ENCODE assay signal across 27 cellular contexts in the genomic region with DNA sequence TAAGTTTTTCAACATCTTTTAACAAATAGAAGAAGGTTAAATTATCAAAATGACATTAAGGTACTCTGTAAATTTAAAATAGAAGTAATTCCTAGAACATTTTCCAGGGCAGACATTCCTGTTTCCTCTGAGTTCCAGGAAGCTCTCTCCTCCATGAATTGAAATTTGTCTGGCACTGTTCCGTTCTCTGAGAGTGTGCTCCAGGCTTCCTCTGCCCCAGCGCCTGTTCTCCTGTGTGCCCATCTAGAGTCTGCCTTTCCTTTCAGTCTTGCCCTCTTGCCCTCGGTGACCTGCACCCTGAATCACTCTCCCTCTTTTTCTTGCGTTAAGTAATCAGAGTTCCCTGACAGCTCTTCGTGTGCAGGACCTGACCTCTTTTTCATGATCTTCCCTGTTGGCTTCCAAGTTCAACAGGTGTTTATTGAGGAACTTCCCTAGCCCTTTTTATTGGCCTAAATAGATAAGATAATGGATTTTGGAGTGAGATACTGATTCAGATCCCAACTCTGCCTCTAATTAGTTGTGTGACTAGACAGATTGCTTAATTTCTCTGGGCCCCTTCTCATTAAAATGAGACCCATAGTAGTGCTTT.
"Had no signal": no experiment of that assay in that cellular context is flagged by ENCODE, and none has a peak within 500 bp of the region (broad histone marks: within the 10 kb centered on the region; RNA-seq: fewer than 3 reads in every experiment).

No MANE protein-coding gene starts in this region.

- H3K9me3 ChIP-seq: esophagus muscularis mucosa, sigmoid colon, thyroid gland, upper lobe of right lung had no signal

- H3K4me3 ChIP-seq: esophagus muscularis mucosa, sigmoid colon, thyroid gland, upper lobe of right lung had no signal

- H3K27me3 Mint-ChIP-seq: activated CD4-positive, alpha-beta memory T cell treated with anti-CD3 and anti-CD28 coated beads for 36 hours; activated CD4-positive, alpha-beta T cell treated with anti-CD3 and anti-CD28 coated beads, Interleukin-2, amount 10 ng/mL, durations not matched to agents 24 days and 14 days; naive thymus-derived CD8-positive, alpha-beta T cell; stimulated activated memory B cell treated with anti-CD40 and anti-IgM and Interleukin-4, amounts not matched to agents 10 μg/mL and 1 μg/mL and 100 μg/mL, for 72 hours; stimulated activated naive CD8-positive, alpha-beta T cell treated with anti-CD3 and anti-CD28 coated beads, Interleukin-15, amount 100 ng/mL, for 72 hours had no signal

- H3K4me1 ChIP-seq: foreskin keratinocyte, sigmoid colon, thyroid gland, upper lobe of right lung had no signal

- H3K4me1 Mint-ChIP-seq: stimulated activated memory B cell treated with anti-CD40 and anti-IgM and Interleukin-4, amounts not matched to agents 10 μg/mL and 1 μg/mL and 100 μg/mL, for 72 hours had no signal

- H3K27me3 ChIP-seq: brain microvascular endothelial cell, esophagus muscularis mucosa, foreskin keratinocyte, sigmoid colon, thyroid gland, upper lobe of right lung had no signal

- H3K4me3 Mint-ChIP-seq: activated CD4-positive, alpha-beta memory T cell treated with anti-CD3 and anti-CD28 coated beads for 36 hours; activated CD4-positive, alpha-beta T cell treated with anti-CD3 and anti-CD28 coated beads, Interleukin-2, amount 10 ng/mL, durations not matched to agents 24 days and 14 days; activated T-helper 1 cell treated with anti-CD3 and anti-CD28 coated beads, Interleukin-12 subunit alpha, Interleukin-12 subunit beta, Interleukin-2, Interleukin-4 antibody, amounts not matched to agents 30 ng/mL and 10 ng/mL and 1 ng/mL, durations not matched to agents 14 hours and 24 hours and 36 hours; endodermal cell; naive thymus-derived CD8-positive, alpha-beta T cell; stimulated activated memory B cell treated with anti-CD40 and anti-IgM and Interleukin-4, amounts not matched to agents 10 μg/mL and 1 μg/mL and 100 μg/mL, for 72 hours; stimulated activated naive CD8-positive, alpha-beta T cell treated with anti-CD3 and anti-CD28 coated beads, Interleukin-15, amount 100 ng/mL, for 72 hours; T-helper 1 cell treated with Interleukin-12 subunit alpha and Interleukin-12 subunit beta and Interleukin-4 antibody, amounts not matched to agents 30 μg/mL and 1 μg/mL, for 36 hours had no signal

- H3K9me3 Mint-ChIP-seq: activated CD4-positive, alpha-beta memory T cell treated with anti-CD3 and anti-CD28 coated beads for 36 hours; activated CD4-positive, alpha-beta T cell treated with anti-CD3 and anti-CD28 coated beads, Interleukin-2, amount 10 ng/mL, durations not matched to agents 24 days and 14 days; activated T-helper 1 cell treated with anti-CD3 and anti-CD28 coated beads, Interleukin-12 subunit alpha, Interleukin-12 subunit beta, Interleukin-2, Interleukin-4 antibody, amounts not matched to agents 30 ng/mL and 10 ng/mL and 1 ng/mL, durations not matched to agents 14 hours and 24 hours and 36 hours; endodermal cell; naive thymus-derived CD8-positive, alpha-beta T cell; stimulated activated memory B cell treated with anti-CD40 and anti-IgM and Interleukin-4, amounts not matched to agents 10 μg/mL and 1 μg/mL and 100 μg/mL, for 72 hours; stimulated activated naive CD8-positive, alpha-beta T cell treated with anti-CD3 and anti-CD28 coated beads, Interleukin-15, amount 100 ng/mL, for 72 hours; T-helper 1 cell treated with Interleukin-12 subunit alpha and Interleukin-12 subunit beta and Interleukin-4 antibody, amounts not matched to agents 30 μg/mL and 1 μg/mL, for 36 hours had no signal

- H3K27ac ChIP-seq: brain microvascular endothelial cell, esophagus muscularis mucosa, foreskin keratinocyte, sigmoid colon, thyroid gland, upper lobe of right lung, VCaP had no signal

- DNase-seq: activated CD4-positive, alpha-beta memory T cell treated with anti-CD3 and anti-CD28 coated beads for 36 hours; activated CD4-positive, alpha-beta T cell treated with anti-CD3 and anti-CD28 coated beads, Interleukin-2, amount 10 ng/mL, durations not matched to agents 24 days and 14 days; activated CD8-positive, alpha-beta memory T cell treated with anti-CD3 and anti-CD28 coated beads, Interleukin-2, amount 50 U/mL, for 4 hours; activated gamma-delta T cell treated with Interleukin-2 at 50 U/mL for 16 hours; activated naive CD4-positive, alpha-beta T cell treated with anti-CD3 and anti-CD28 coated beads, Interleukin-2, amount 50 U/mL, for 16 hours; activated T-cell treated with anti-CD3 and anti-CD28 coated beads, Interleukin-2, amount 50 U/mL, for 1 hour; amniotic stem cell; brain microvascular endothelial cell; cortex of kidney; endodermal cell; foreskin keratinocyte; naive thymus-derived CD8-positive, alpha-beta T cell; posterior cingulate gyrus; sigmoid colon; small intestine; stimulated activated CD4-positive, alpha-beta T cell treated with anti-CD3 and anti-CD28 coated beads, Interleukin-4, amount 100 ng/mL, for 24 hours; stimulated activated naive CD8-positive, alpha-beta T cell treated with anti-CD3 and anti-CD28 coated beads, Interleukin-15, amount 100 ng/mL, for 72 hours; substantia nigra; SW 1271; T-helper 9 cell; thyroid gland; upper lobe of right lung had no signal

- H3K27ac Mint-ChIP-seq: activated CD4-positive, alpha-beta memory T cell treated with anti-CD3 and anti-CD28 coated beads for 36 hours; activated CD4-positive, alpha-beta T cell treated with anti-CD3 and anti-CD28 coated beads, Interleukin-2, amount 10 ng/mL, durations not matched to agents 24 days and 14 days; activated T-helper 1 cell treated with anti-CD3 and anti-CD28 coated beads, Interleukin-12 subunit alpha, Interleukin-12 subunit beta, Interleukin-2, Interleukin-4 antibody, amounts not matched to agents 30 ng/mL and 10 ng/mL and 1 ng/mL, durations not matched to agents 14 hours and 24 hours and 36 hours; endodermal cell; stimulated activated memory B cell treated with anti-CD40 and anti-IgM and Interleukin-4, amounts not matched to agents 10 μg/mL and 1 μg/mL and 100 μg/mL, for 72 hours; T-helper 1 cell treated with Interleukin-12 subunit alpha and Interleukin-12 subunit beta and Interleukin-4 antibody, amounts not matched to agents 30 μg/mL and 1 μg/mL, for 36 hours had no signal

- ATAC-seq: foreskin keratinocyte; naive thymus-derived CD8-positive, alpha-beta T cell; stimulated activated memory B cell treated with anti-CD40 and anti-IgM and Interleukin-4, amounts not matched to agents 10 μg/mL and 1 μg/mL and 100 μg/mL, for 72 hours; stimulated activated naive CD8-positive, alpha-beta T cell treated with anti-CD3 and anti-CD28 coated beads, Interleukin-15, amount 100 ng/mL, for 72 hours; upper lobe of right lung had no signal
